ENCODE assay signal across 20 cellular contexts in the genomic region with DNA sequence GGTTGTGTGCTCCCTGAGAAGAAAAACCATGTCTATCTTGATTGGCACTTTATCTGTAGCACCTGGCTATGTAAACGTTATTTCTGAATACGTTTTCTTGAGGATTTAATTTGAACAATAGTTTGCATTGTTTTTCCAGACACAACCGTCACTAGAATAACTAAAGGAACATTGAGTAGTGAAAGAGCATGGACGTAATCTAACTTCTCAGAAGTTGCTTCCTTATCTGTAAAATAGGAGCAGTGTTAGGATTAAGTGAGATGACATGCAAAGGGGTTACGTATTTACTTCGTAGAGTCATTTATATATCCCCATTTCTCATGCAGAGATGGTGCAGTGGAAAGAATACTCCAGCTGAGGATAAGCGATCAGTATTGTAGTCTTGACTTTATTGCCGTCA.
"Had no signal": no experiment of that assay in that cellular context is flagged by ENCODE, and none has a peak within 500 bp of the region (broad histone marks: within the 10 kb centered on the region; RNA-seq: fewer than 3 reads in every experiment).

No MANE protein-coding gene starts in this region.

- H3K9me3 Mint-ChIP-seq: activated CD4-positive, alpha-beta memory T cell treated with anti-CD3 and anti-CD28 coated beads for 36 hours; activated T-cell treated with anti-CD3 and anti-CD28 coated beads, Interleukin-2, amount 50 U/mL, for 4 hours; stimulated activated naive CD8-positive, alpha-beta T cell treated with anti-CD3 and anti-CD28 coated beads, Interleukin-15, amount 100 ng/mL, for 72 hours; T-cell had no signal

- H3K9ac ChIP-seq: neural progenitor cell had no signal

- H3K4me2 ChIP-seq: neural progenitor cell had no signal

- H3K27ac Mint-ChIP-seq: activated CD4-positive, alpha-beta memory T cell treated with anti-CD3 and anti-CD28 coated beads for 36 hours; activated CD4-positive, alpha-beta T cell treated with anti-CD3 and anti-CD28 coated beads for 36 hours; activated naive CD8-positive, alpha-beta T cell treated with anti-CD3 and anti-CD28 coated beads for 36 hours; neural progenitor cell had no signal

- H3K36me3 ChIP-seq: colonic mucosa, ovary, sigmoid colon, thoracic aorta had no signal

- H3K4me3 ChIP-seq: colonic mucosa, esophagus muscularis mucosa, neural progenitor cell, ovary, sigmoid colon, thoracic aorta had no signal

- DNase-seq: activated CD4-positive, alpha-beta memory T cell treated with anti-CD3 and anti-CD28 coated beads for 36 hours; activated CD4-positive, alpha-beta T cell treated with anti-CD3 and anti-CD28 coated beads for 36 hours; activated effector memory CD4-positive, alpha-beta T cell treated with anti-CD3 and anti-CD28 coated beads, Interleukin-2, amount 50 U/mL, for 16 hours; activated naive CD8-positive, alpha-beta T cell treated with anti-CD3 and anti-CD28 coated beads for 36 hours; activated T-cell treated with anti-CD3 and anti-CD28 coated beads, Interleukin-2, amount 50 U/mL, for 4 hours; central memory CD4-positive, alpha-beta T cell; colonic mucosa; hippocampal formation; mesendoderm; ovary; sigmoid colon; stimulated activated CD4-positive, alpha-beta T cell treated with anti-CD3 and anti-CD28 coated beads, Interleukin-1b, Interleukin-23, amount 100 ng/mL, for 48 hours; stimulated activated naive CD8-positive, alpha-beta T cell treated with anti-CD3 and anti-CD28 coated beads, Interleukin-15, amount 100 ng/mL, for 72 hours; T-cell; T-helper 9 cell had no signal

- H2AFZ ChIP-seq: neural progenitor cell had no signal

- H3K27me3 ChIP-seq: colonic mucosa, esophagus muscularis mucosa, neural progenitor cell, ovary, sigmoid colon had no signal

- H3K9me3 ChIP-seq: colonic mucosa, esophagus muscularis mucosa, ovary, sigmoid colon, thoracic aorta had no signal

- ATAC-seq: activated CD4-positive, alpha-beta T cell treated with anti-CD3 and anti-CD28 coated beads for 36 hours; activated T-cell treated with anti-CD3 and anti-CD28 coated beads, Interleukin-2, amount 50 U/mL, for 4 hours; stimulated activated naive CD8-positive, alpha-beta T cell treated with anti-CD3 and anti-CD28 coated beads, Interleukin-15, amount 100 ng/mL, for 72 hours; T-cell had no signal

- H3K27me3 Mint-ChIP-seq: activated CD4-positive, alpha-beta memory T cell treated with anti-CD3 and anti-CD28 coated beads for 36 hours; activated CD4-positive, alpha-beta T cell treated with anti-CD3 and anti-CD28 coated beads for 36 hours; activated naive CD8-positive, alpha-beta T cell treated with anti-CD3 and anti-CD28 coated beads for 36 hours; brain; stimulated activated naive CD8-positive, alpha-beta T cell treated with anti-CD3 and anti-CD28 coated beads, Interleukin-15, amount 100 ng/mL, for 72 hours; T-cell had no signal

- H3K4me1 ChIP-seq: colonic mucosa had no signal

- H3K27ac ChIP-seq: colonic mucosa, esophagus muscularis mucosa, neural progenitor cell, ovary, sigmoid colon, thoracic aorta, VCaP had no signal

- H3K4me3 Mint-ChIP-seq: activated CD4-positive, alpha-beta memory T cell treated with anti-CD3 and anti-CD28 coated beads for 36 hours; activated CD4-positive, alpha-beta T cell treated with anti-CD3 and anti-CD28 coated beads for 36 hours; activated naive CD8-positive, alpha-beta T cell treated with anti-CD3 and anti-CD28 coated beads for 36 hours; activated T-cell treated with anti-CD3 and anti-CD28 coated beads, Interleukin-2, amount 50 U/mL, for 4 hours; neural progenitor cell had no signal
